In genomic region chr10:55629792-55630490, GRCh38 we compare ENCODE assay signal across 8 cellular contexts.
DNase-seq lines count a peak whose midpoint lies in the region; ATAC-seq and TF ChIP-seq lines count a peak whose summit lies in the region.

No MANE protein-coding gene starts in this region.

- H3K9ac ChIP-seq in PC-3 (ENCODE audit: low read length): no peak overlapping the region

- no peaks in the 10 kb centered on the region for H3K9me2 ChIP-seq in PC-3 (replicated peaks; ENCODE audit: low read length)

- H3K27ac ChIP-seq in PC-3 (ENCODE audit: low read length) (no peak overlapping the region), foreskin keratinocyte (no peak overlapping the region)

- peak overlapping the region; percentile 98 for H3K4me2 ChIP-seq in PC-3 (ENCODE audit: low read length)

- H3K27me3 ChIP-seq in PC-3 (ENCODE audit: low read length): peaks cover 13% of the 10 kb centered on the region
- H3K27me3 ChIP-seq in foreskin keratinocyte: peaks cover 57% of the 10 kb centered on the region

- intact Hi-C loops in PC-3 (cut with micrococcal nuclease): loop anchor here (1.0 to 5.0 kb wide), 3 partner anchors 109 to 539 kb away; no protein-coding TSS in a partner anchor

- DNase-seq in PC-3: peak; percentile 78
- peak in 1 of 2 donors; percentile 35 for DNase-seq in foreskin keratinocyte
- DNase-seq in pons (ENCODE audit: low spot score): peak; percentile 53
- no peak for DNase-seq in activated effector memory CD4-positive, alpha-beta T cell treated with anti-CD3 and anti-CD28 coated beads, Interleukin-2, amount 50 U/mL, for 16 hours
- DNase-seq in germinal center (ENCODE audit: low spot score): no peak
- no peak for DNase-seq in SKM-1 (lab: John Stamatoyannopoulos, UW; ENCODE audit: unreplicated experiment)

- H4K20me1 ChIP-seq in PC-3 (ENCODE audit: low read length): no peaks in the 10 kb centered on the region

- no peaks in the 10 kb centered on the region for H3K79me2 ChIP-seq in PC-3 (ENCODE audit: low read length)

- no peaks in the 10 kb centered on the region for H3K9me3 ChIP-seq in PC-3 (ENCODE audit: low read length)

- H3K36me3 ChIP-seq in PC-3 (ENCODE audit: low read depth, low read length): no peaks in the 10 kb centered on the region

- BruUV-seq in PC-3 (replicated peaks; lab: Mats Ljungman, UMichigan): no TSS peak

- peak; percentile 42 for ATAC-seq in GM21390 (IDR thresholded peaks at IDR 0.05; ENCODE audit: unreplicated experiment)
- peak; percentile 66 for ATAC-seq in PC-3
- ATAC-seq in foreskin keratinocyte: peak; percentile 39
- no peak for ATAC-seq in GM21360 (IDR thresholded peaks at IDR 0.05; ENCODE audit: unreplicated experiment)

- no peaks in the 10 kb centered on the region for H3F3A ChIP-seq in PC-3 (ENCODE audit: low read length, unreplicated experiment)

- CTCF ChIA-PET in PC-3 (lab: Charles Lee): interaction anchor here (0.6 to 1.8 kb wide), 5 partner anchors 10 to 1650 kb away, joined by 3 to 16 read pairs (median 3); no protein-coding TSS in a partner anchor

- TF ChIP-seq CTCF in PC-3 (conservative IDR thresholded peaks at IDR 0.05; ENCODE audit: low read depth, low read length) (peak; percentile 97), foreskin keratinocyte (conservative IDR thresholded peaks at IDR 0.05) (peak; percentile 49)

- H2AFZ ChIP-seq in PC-3 (ENCODE audit: low read length): peak overlapping the region; percentile 99

- POLR2A ChIA-PET in PC-3 (lab: Charles Lee; ENCODE audit: unreplicated experiment): interaction anchor here (0.6 kb wide), 3 partner anchors 484 to 1412 kb away, joined by 3 to 6 read pairs (median 3); no protein-coding TSS in a partner anchor

- peak overlapping the region; percentile 80 for H3K4me3 ChIP-seq in PC-3 (ENCODE audit: low read length)

- H3K4me1 ChIP-seq in PC-3 (ENCODE audit: insufficient read depth, low read length) (peaks cover 13% of the 10 kb centered on the region), foreskin keratinocyte (no peaks in the 10 kb centered on the region)

Comparison
In these comparisons a context has a peak if more than half of its experiments do, and no peak if none do; other contexts are left out.
1. DNase-seq: peak in PC-3 (single experiment) and pons (single experiment); none in activated effector memory CD4-positive, alpha-beta T cell treated with anti-CD3 and anti-CD28 coated beads, Interleukin-2, amount 50 U/mL, for 16 hours (single experiment), germinal center (single experiment) and SKM-1 (single experiment).